Comparison of ENCODE assay signal across 27 cellular contexts in the genomic region with DNA sequence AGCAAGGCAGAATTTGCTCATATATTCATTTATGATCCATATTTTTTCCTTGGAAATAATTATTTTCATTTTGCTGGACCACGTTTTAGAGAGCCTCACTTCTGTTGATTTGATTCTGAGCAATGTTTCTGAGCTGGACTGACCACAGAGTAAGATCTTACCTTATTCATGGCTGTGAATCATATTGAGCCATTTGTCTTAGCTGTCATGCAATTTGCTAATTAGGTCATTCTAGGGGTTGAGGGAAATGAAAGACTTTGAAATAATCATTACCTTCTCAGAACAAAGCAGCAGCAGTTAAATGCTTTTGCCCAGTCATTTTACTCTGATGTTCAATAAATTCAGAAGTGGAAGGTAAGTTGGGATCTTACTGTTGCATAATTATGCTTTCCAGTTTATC.
DNase-seq lines count a peak whose midpoint lies in the region; ATAC-seq, FAIRE-seq and TF ChIP-seq lines count a peak whose summit lies in the region.
"Had no signal": no experiment of that assay in that cellular context is flagged by ENCODE, and none has a peak within 500 bp of the region (broad histone marks: within the 10 kb centered on the region; RNA-seq: fewer than 3 reads in every experiment).

No MANE protein-coding gene starts in this region.

- no peaks in the 10 kb centered on the region for H3K9me3 Mint-ChIP-seq in activated T-cell treated with anti-CD3 and anti-CD28 coated beads, Interleukin-2, amount 50 U/mL, for 72 hours
- no peaks in the 10 kb centered on the region for H3K9me3 Mint-ChIP-seq in activated T-cell treated with anti-CD3 and anti-CD28 coated beads, Interleukin-2, amount 50 U/mL, for 4 hours
- no peaks in the 10 kb centered on the region for H3K9me3 Mint-ChIP-seq in T-cell
- H3K9me3 Mint-ChIP-seq: activated CD4-positive, alpha-beta memory T cell treated with anti-CD3 and anti-CD28 coated beads for 36 hours had no signal

- intact Hi-C loops in head of caudate nucleus (cut with DNase I) = no loop called here

- no peak for TF ChIP-seq CTCF in epithelial cell of esophagus (IDR thresholded peaks at IDR 0.05; ENCODE audit: insufficient read depth, low read depth, low read length, missing control alignments)

- peak; percentile 60 to 83 for ATAC-seq in activated T-cell treated with anti-CD3 and anti-CD28 coated beads, Interleukin-2, amount 50 U/mL, for 72 hours (replicated peaks in 1 of 2)
- no peak for ATAC-seq in activated T-cell treated with anti-CD3 and anti-CD28 coated beads, Interleukin-2, amount 50 U/mL, for 4 hours
- ATAC-seq in T-cell (replicated peaks in 1 of 4) = no peak
- ATAC-seq: HepG2 had no signal

- H3K27ac Mint-ChIP-seq in activated T-cell treated with anti-CD3 and anti-CD28 coated beads, Interleukin-2, amount 50 U/mL, for 72 hours = no peak overlapping the region
- H3K27ac Mint-ChIP-seq in T-cell = no peak overlapping the region
- H3K27ac Mint-ChIP-seq: activated B cell treated with CpG ODN at 0.5 μM for 24 hours; activated CD4-positive, alpha-beta memory T cell treated with anti-CD3 and anti-CD28 coated beads for 36 hours had no signal

- FAIRE-seq in urothelium cell line (lab: Jason Lieb, UNC) = peak; percentile 94
- FAIRE-seq: endothelial cell of umbilical vein, GM12892, HepG2, small intestine had no signal

- H3K27me3 Mint-ChIP-seq in activated T-cell treated with anti-CD3 and anti-CD28 coated beads, Interleukin-2, amount 50 U/mL, for 72 hours (ENCODE audit: low read depth) = peaks cover 7% of the 10 kb centered on the region
- peaks cover 9% of the 10 kb centered on the region for H3K27me3 Mint-ChIP-seq in activated T-cell treated with anti-CD3 and anti-CD28 coated beads, Interleukin-2, amount 50 U/mL, for 4 hours (ENCODE audit: low read depth)
- H3K27me3 Mint-ChIP-seq in T-cell = peaks cover 7 to 10% of the 10 kb centered on the region in 2 donors

- no peak overlapping the region for H3K4me3 ChIP-seq in epithelial cell of esophagus (ENCODE audit: low read length)
- H3K4me3 ChIP-seq: lung, thyroid gland had no signal

- DNase-seq in activated T-cell treated with anti-CD3 and anti-CD28 coated beads, Interleukin-2, amount 50 U/mL, for 72 hours = no peak
- no peak for DNase-seq in activated T-cell treated with anti-CD3 and anti-CD28 coated beads, Interleukin-2, amount 50 U/mL, for 4 hours
- peak; percentile 43 for DNase-seq in NOMO-1 treated with dmso at 0.1 percent for 144 hours (lab: John Stamatoyannopoulos, UW; ENCODE audit: unreplicated experiment)
- peak; percentile 70 for DNase-seq in epithelial cell of esophagus (ENCODE audit: low read depth)
- DNase-seq in urothelium cell line (ENCODE audit: low spot score) = no peak
- DNase-seq in NCI-H345 (lab: John Stamatoyannopoulos, UW) = no peak
- DNase-seq in head of caudate nucleus = no peak
- no peak for DNase-seq in T-cell
- DNase-seq: 8988T; activated B cell treated with CpG ODN at 0.5 μM for 24 hours; activated CD4-positive, alpha-beta memory T cell treated with anti-CD3 and anti-CD28 coated beads for 36 hours; amniotic stem cell; caudate nucleus; dermis blood vessel endothelial cell; DMS79 treated with DMSO at 0.1 percent for 48 hours; foreskin fibroblast; hippocampal formation; NCI-H510A; RPMI8226; small intestine; stimulated activated naive CD4-positive, alpha-beta T cell treated with Interleukin-2 at 50 U/mL for 16 hours; T-helper 9 cell; thyroid gland had no signal

- H3K36me3 Mint-ChIP-seq in activated T-cell treated with anti-CD3 and anti-CD28 coated beads, Interleukin-2, amount 50 U/mL, for 72 hours (ENCODE audit: insufficient read depth in 2 of 2) = no peaks in the 10 kb centered on the region
- no peaks in the 10 kb centered on the region for H3K36me3 Mint-ChIP-seq in activated T-cell treated with anti-CD3 and anti-CD28 coated beads, Interleukin-2, amount 50 U/mL, for 4 hours (ENCODE audit: insufficient read depth)
- no peaks in the 10 kb centered on the region for H3K36me3 Mint-ChIP-seq in T-cell
- H3K36me3 Mint-ChIP-seq: activated CD4-positive, alpha-beta memory T cell treated with anti-CD3 and anti-CD28 coated beads for 36 hours had no signal

- POLR2A ChIA-PET in T-cell (lab: Charles Lee) = no interaction called here

- CTCF ChIA-PET in T-cell (lab: Charles Lee) = no interaction called here

- H3K4me1 Mint-ChIP-seq in activated T-cell treated with anti-CD3 and anti-CD28 coated beads, Interleukin-2, amount 50 U/mL, for 72 hours (ENCODE audit: low read depth) = no peaks in the 10 kb centered on the region
- H3K4me1 Mint-ChIP-seq in activated T-cell treated with anti-CD3 and anti-CD28 coated beads, Interleukin-2, amount 50 U/mL, for 4 hours (ENCODE audit: low read depth) = no peaks in the 10 kb centered on the region
- H3K4me1 Mint-ChIP-seq in T-cell = no peaks in the 10 kb centered on the region
- H3K4me1 Mint-ChIP-seq: activated B cell treated with CpG ODN at 0.5 μM for 24 hours had no signal

- H3K4me3 Mint-ChIP-seq in activated T-cell treated with anti-CD3 and anti-CD28 coated beads, Interleukin-2, amount 50 U/mL, for 72 hours = no peak overlapping the region
- H3K4me3 Mint-ChIP-seq in activated T-cell treated with anti-CD3 and anti-CD28 coated beads, Interleukin-2, amount 50 U/mL, for 4 hours = no peak overlapping the region
- H3K4me3 Mint-ChIP-seq in T-cell = no peak overlapping the region
- H3K4me3 Mint-ChIP-seq: activated B cell treated with CpG ODN at 0.5 μM for 24 hours; activated CD4-positive, alpha-beta memory T cell treated with anti-CD3 and anti-CD28 coated beads for 36 hours had no signal

Comparison
In these comparisons a context has a peak if more than half of its experiments do, and no peak if none do; other contexts are left out.
1. ATAC-seq: peak in activated T-cell treated with anti-CD3 and anti-CD28 coated beads, Interleukin-2, amount 50 U/mL, for 72 hours (2 of 2); none in activated T-cell treated with anti-CD3 and anti-CD28 coated beads, Interleukin-2, amount 50 U/mL, for 4 hours (0 of 2) and T-cell (0 of 4).
2. DNase-seq: peak in NOMO-1 treated with dmso at 0.1 percent for 144 hours (single experiment) and epithelial cell of esophagus (single experiment); none in activated T-cell treated with anti-CD3 and anti-CD28 coated beads, Interleukin-2, amount 50 U/mL, for 72 hours (0 of 2), activated T-cell treated with anti-CD3 and anti-CD28 coated beads, Interleukin-2, amount 50 U/mL, for 4 hours (single experiment), urothelium cell line (single experiment), NCI-H345 (single experiment), head of caudate nucleus (0 of 42) and T-cell (0 of 34).